ENCODE assay signal across 1 cellular context in the genomic region with DNA sequence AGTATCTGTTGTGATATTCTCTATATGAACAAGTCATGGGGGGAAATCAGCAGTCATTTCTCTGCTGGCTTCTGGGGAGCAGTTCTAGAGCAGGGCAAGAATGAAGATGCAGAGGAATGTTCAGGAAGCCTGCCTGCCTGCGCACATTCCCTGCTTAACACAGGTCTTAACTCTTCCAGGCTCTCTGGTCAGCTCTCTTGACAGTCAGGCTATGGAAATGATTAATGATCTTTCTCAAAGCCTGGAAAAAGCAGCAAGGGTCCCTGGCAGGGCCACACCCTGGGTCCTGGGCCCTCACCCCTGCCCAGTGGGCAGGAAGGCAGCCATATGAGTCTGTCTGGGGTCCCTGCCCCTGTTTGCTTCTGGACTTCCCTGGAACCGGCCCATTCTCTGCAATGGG.
A peak's percentile ranks its signal among the peaks of the same experiment; 100 is the strongest.
TF ChIP-seq lines count a peak whose summit lies in the region.

No MANE protein-coding gene starts in this region.

TF ChIP-seq in K562, 482 proteins besides CTCF, POLR2A, EP300 and RAD21:
- no peak for TF ChIP-seq MAZ (CRISPR knock-in tag; conservative IDR thresholded peaks at IDR 0.05 in 1 of 2, IDR thresholded peaks at IDR 0.05 in 1 of 2)
- TF ChIP-seq, protein P1, sequence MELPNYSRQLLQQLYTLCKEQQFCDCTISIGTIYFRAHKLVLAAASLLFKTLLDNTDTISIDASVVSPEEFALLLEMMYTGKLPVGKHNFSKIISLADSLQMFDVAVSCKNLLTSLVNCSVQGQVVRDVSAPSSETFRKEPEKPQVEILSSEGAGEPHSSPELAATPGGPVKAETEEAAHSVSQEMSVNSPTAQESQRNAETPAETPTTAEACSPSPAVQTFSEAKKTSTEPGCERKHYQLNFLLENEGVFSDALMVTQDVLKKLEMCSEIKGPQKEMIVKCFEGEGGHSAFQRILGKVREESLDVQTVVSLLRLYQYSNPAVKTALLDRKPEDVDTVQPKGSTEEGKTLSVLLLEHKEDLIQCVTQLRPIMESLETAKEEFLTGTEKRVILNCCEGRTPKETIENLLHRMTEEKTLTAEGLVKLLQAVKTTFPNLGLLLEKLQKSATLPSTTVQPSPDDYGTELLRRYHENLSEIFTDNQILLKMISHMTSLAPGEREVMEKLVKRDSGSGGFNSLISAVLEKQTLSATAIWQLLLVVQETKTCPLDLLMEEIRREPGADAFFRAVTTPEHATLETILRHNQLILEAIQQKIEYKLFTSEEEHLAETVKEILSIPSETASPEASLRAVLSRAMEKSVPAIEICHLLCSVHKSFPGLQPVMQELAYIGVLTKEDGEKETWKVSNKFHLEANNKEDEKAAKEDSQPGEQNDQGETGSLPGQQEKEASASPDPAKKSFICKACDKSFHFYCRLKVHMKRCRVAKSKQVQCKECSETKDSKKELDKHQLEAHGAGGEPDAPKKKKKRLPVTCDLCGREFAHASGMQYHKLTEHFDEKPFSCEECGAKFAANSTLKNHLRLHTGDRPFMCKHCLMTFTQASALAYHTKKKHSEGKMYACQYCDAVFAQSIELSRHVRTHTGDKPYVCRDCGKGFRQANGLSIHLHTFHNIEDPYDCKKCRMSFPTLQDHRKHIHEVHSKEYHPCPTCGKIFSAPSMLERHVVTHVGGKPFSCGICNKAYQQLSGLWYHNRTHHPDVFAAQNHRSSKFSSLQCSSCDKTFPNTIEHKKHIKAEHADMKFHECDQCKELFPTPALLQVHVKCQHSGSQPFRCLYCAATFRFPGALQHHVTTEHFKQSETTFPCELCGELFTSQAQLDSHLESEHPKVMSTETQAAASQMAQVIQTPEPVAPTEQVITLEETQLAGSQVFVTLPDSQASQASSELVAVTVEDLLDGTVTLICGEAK (IDR thresholded peaks at IDR 0.05): no peak
- TF ChIP-seq, protein P1 (CRISPR knock-in tag; IDR thresholded peaks at IDR 0.05): no peak
- no peak for TF ChIP-seq PBX2 (CRISPR knock-in tag; IDR thresholded peaks at IDR 0.05; ENCODE audit: low read depth)
- peak; percentile 44; the same call in 1 of the 2 replicates for TF ChIP-seq PBX2 (tag; conservative IDR thresholded peaks at IDR 0.05; ENCODE audit: low read depth)
- peak; percentile 68 for TF ChIP-seq MEIS2 (IDR thresholded peaks at IDR 0.05; ENCODE audit: partially characterized antibody)
- TF ChIP-seq IRF2 (CRISPR knock-in tag; IDR thresholded peaks at IDR 0.05): no peak
- TF ChIP-seq STAT5A (IDR thresholded peaks at IDR 0.05; ENCODE audit: borderline replicate concordance, low read length): no peak
- no peak for TF ChIP-seq IFI16 (CRISPR knock-in tag; IDR thresholded peaks at IDR 0.05)
- TF ChIP-seq CREB3L1 (IDR thresholded peaks at IDR 0.05; ENCODE audit: borderline replicate concordance, low read depth): no peak
- TF ChIP-seq BHLHE40 (IDR thresholded peaks at IDR 0.05; ENCODE audit: low read length): no peak
- no peak for TF ChIP-seq MYBL2 (IDR thresholded peaks at IDR 0.05; ENCODE audit: low read depth)
- no peak for TF ChIP-seq MYBL2 (CRISPR knock-in tag; IDR thresholded peaks at IDR 0.05; ENCODE audit: borderline replicate concordance)
